ENCODE assay signal across 8 cellular contexts in the genomic region with DNA sequence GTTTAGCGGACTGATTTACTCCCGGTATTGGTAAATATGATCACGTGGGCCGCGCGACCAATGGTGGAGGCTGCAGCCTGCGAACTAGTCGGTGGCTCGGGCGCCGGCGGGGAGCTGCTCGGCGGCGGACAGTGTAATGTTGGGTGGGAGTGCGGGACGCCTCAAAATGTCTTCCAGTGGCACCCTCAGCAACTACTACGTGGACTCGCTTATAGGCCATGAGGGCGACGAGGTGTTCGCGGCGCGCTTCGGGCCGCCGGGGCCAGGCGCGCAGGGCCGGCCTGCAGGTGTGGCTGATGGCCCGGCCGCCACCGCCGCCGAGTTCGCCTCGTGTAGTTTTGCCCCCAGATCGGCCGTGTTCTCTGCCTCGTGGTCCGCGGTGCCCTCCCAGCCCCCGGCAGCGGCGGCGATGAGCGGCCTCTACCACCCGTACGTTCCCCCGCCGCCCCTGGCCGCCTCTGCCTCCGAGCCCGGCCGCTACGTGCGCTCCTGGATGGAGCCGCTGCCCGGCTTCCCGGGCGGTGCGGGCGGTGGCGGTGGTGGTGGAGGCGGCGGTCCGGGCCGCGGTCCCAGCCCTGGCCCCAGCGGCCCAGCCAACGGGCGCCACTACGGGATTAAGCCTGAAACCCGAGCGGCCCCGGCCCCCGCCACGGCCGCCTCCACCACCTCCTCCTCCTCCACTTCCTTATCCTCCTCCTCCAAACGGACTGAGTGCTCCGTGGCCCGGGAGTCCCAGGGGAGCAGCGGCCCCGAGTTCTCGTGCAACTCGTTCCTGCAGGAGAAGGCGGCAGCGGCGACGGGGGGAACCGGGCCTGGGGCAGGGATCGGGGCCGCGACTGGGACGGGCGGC.
DNase-seq lines count a peak whose midpoint lies in the region; ATAC-seq and TF ChIP-seq lines count a peak whose summit lies in the region.

A gene (plus strand): TSS at position 87 of the 850 bp plus-strand sequence. CDS start 50 bp downstream, at position 137.

- no peaks in the 10 kb centered on the region for H3K9me3 ChIP-seq in SK-N-MC (ENCODE audit: low read depth, low read length)
- no peaks in the 10 kb centered on the region for H3K9me3 ChIP-seq in parathyroid adenoma (ENCODE audit: control insufficient read depth, low read length)

- H3K79me2 ChIP-seq in parathyroid adenoma, result no peaks in the 10 kb centered on the region

- ATAC-seq in HG03045 (IDR thresholded peaks at IDR 0.05; ENCODE audit: unreplicated experiment), result no peak

- TF ChIP-seq CTCF in foreskin fibroblast (IDR thresholded peaks at IDR 0.05; ENCODE audit: low read depth, low read length) (no peak), parathyroid adenoma (IDR thresholded peaks at IDR 0.05) (no peak)

- peak within 1 kb of the TSS; percentile 84 for H3K9ac ChIP-seq in SK-N-MC (ENCODE audit: insufficient read length)
- no peak within 1 kb of the TSS for H3K9ac ChIP-seq in parathyroid adenoma

- peak; percentile 43 for DNase-seq in ELR (ENCODE audit: low read depth)
- no peak for DNase-seq in SK-N-MC (ENCODE audit: low read depth, low spot score)
- DNase-seq in foreskin fibroblast, result peak; percentile 67 to 76
- no peak for DNase-seq in T-helper 9 cell
- DNase-seq in nucleus accumbens (lab: John Stamatoyannopoulos, UW), result no peak
- DNase-seq in stimulated activated CD4-positive, alpha-beta T cell treated with anti-CD3 and anti-CD28 coated beads, Interleukin-15, amount 100 ng/mL, for 24 hours, result no peak

- H3K36me3 ChIP-seq in SK-N-MC (ENCODE audit: insufficient read depth, low read length), result peaks cover 18% of the 10 kb centered on the region; the same call in 1 of the 2 replicates
- no peaks in the 10 kb centered on the region for H3K36me3 ChIP-seq in parathyroid adenoma (ENCODE audit: control insufficient read depth, insufficient read depth, low read length)

- H3K4me1 ChIP-seq in parathyroid adenoma, result no peaks in the 10 kb centered on the region

- H3K4me2 ChIP-seq in parathyroid adenoma (ENCODE audit: low read length), result peak within 1 kb of the TSS; percentile 13

- H3K27ac ChIP-seq in SK-N-MC (no peak within 1 kb of the TSS), parathyroid adenoma (no peak within 1 kb of the TSS)

- H3K4me3 ChIP-seq in SK-N-MC (peak within 1 kb of the TSS; percentile 93), foreskin fibroblast (ENCODE audit: low read depth in 1 of 2, low read length in 2 of 2) (peak within 1 kb of the TSS; percentile 42 to 45), parathyroid adenoma (ENCODE audit: low read depth, low read length) (peak within 1 kb of the TSS; percentile 44)

- H2AFZ ChIP-seq in parathyroid adenoma, result no peak within 1 kb of the TSS

- H3K27me3 ChIP-seq in parathyroid adenoma (ENCODE audit: control insufficient read depth, insufficient read depth, low read length), result peaks cover 25% of the 10 kb centered on the region

Comparison
In these comparisons a context has a peak if more than half of its experiments do, and no peak if none do; other contexts are left out.
1. DNase-seq: peak in ELR (single experiment) and foreskin fibroblast (2 of 2); none in SK-N-MC (single experiment), T-helper 9 cell (single experiment), nucleus accumbens (0 of 56) and stimulated activated CD4-positive, alpha-beta T cell treated with anti-CD3 and anti-CD28 coated beads, Interleukin-15, amount 100 ng/mL, for 24 hours (single experiment).
2. Peak in every context shown above with its lines, with median percentiles within 50 percentile points of each other: H3K4me3 ChIP-seq.